In genomic region chr5:177402271-177403043, GRCh38 we compare ENCODE assay signal across 6 cellular contexts. TPM values are rescaled to one million over a fixed set of nuclear protein-coding genes. Genes with fewer than 3 reads are reported as not detected.
DNase-seq lines count a peak whose midpoint lies in the region; ATAC-seq, FAIRE-seq and TF ChIP-seq lines count a peak whose summit lies in the region.

No MANE protein-coding gene starts in this region.

- intact Hi-C loops in ascending aorta (cut with DNase I), result no loop called here

- FAIRE-seq in GM18507 (lab: Jason Lieb, UNC), result peak; percentile 90

- ATAC-seq in GM19455 (IDR thresholded peaks at IDR 0.05; ENCODE audit: unreplicated experiment), result no peak
- no peak for ATAC-seq in GM21423 (IDR thresholded peaks at IDR 0.05; ENCODE audit: unreplicated experiment)

- peaks cover 9% of the 10 kb centered on the region; the same call in 1 of the 2 replicates for H3K9me3 ChIP-seq in NT2/D1 (ENCODE audit: insufficient read depth, low read length)
- H3K9me3 ChIP-seq in ascending aorta, result no peaks in the 10 kb centered on the region
- H3K9me3 ChIP-seq in mucosa of rectum (ENCODE audit: control insufficient read depth in 2 of 2, low read length in 2 of 2), result no peaks in the 10 kb centered on the region

- H3K4me3 ChIP-seq in NT2/D1 (ENCODE audit: insufficient read length, low read depth) (peak overlapping the region; percentile 61), ascending aorta (peak overlapping the region; percentile 52 to 85), mucosa of rectum (ENCODE audit: low read length in 2 of 2) (peak overlapping the region; percentile 70 to 74)

- peaks cover 16% of the 10 kb centered on the region for H3K4me1 ChIP-seq in NT2/D1 (ENCODE audit: insufficient read depth, insufficient read length)
- peaks cover 17 to 24% of the 10 kb centered on the region in 2 donors for H3K4me1 ChIP-seq in ascending aorta
- H3K4me1 ChIP-seq in mucosa of rectum (ENCODE audit: control insufficient read depth in 2 of 2, insufficient read depth in 2 of 2, low read length in 2 of 2), result peaks cover 45% of the 10 kb centered on the region in 2 donors

- H3K27ac ChIP-seq in ascending aorta, result no peak overlapping the region
- H3K27ac ChIP-seq in mucosa of rectum (ENCODE audit: low read depth in 2 of 2, low read length in 2 of 2), result peak overlapping the region; percentile 70 to 76

- H3K36me3 ChIP-seq in NT2/D1 (ENCODE audit: insufficient read depth, insufficient read length, low read length), result no peaks in the 10 kb centered on the region
- H3K36me3 ChIP-seq in ascending aorta, result no peaks in the 10 kb centered on the region
- no peaks in the 10 kb centered on the region for H3K36me3 ChIP-seq in mucosa of rectum (ENCODE audit: control insufficient read depth in 2 of 2, insufficient read depth in 2 of 2, low read length in 2 of 2)

- peak in 1 of 3 experiments; percentile 36 for TF ChIP-seq CTCF in ascending aorta (IDR thresholded peaks at IDR 0.05)

- H3K9ac ChIP-seq in NT2/D1 (ENCODE audit: insufficient read length, low read depth) (peak overlapping the region; percentile 86), mucosa of rectum (ENCODE audit: low read depth in 1 of 2, low read length in 2 of 2) (peak overlapping the region; percentile 14 to 80)

- H3K27me3 ChIP-seq in NT2/D1 (ENCODE audit: insufficient read depth, insufficient read length) (peaks cover 75% of the 10 kb centered on the region), ascending aorta (peaks cover 41% of the 10 kb centered on the region), mucosa of rectum (ENCODE audit: control insufficient read depth in 2 of 2, insufficient read depth in 2 of 2, low read length in 2 of 2) (peaks cover 3 to 9% of the 10 kb centered on the region in 2 donors)

- no peak for DNase-seq in GM18507 (ENCODE audit: extremely low spot score, insufficient read length, low read depth)
- peak; percentile 68 for DNase-seq in NT2/D1 (ENCODE audit: low read depth, low spot score)
- DNase-seq in ascending aorta (ENCODE audit: low spot score in 2 of 2), result no peak

RNA-seq across cellular contexts. Expression of gene PFN3, which starts 2.0 kb away (rescaled TPM):
- not detected for total RNA-seq in ascending aorta

RNA-seq across cellular contexts. Expression of gene F12, which starts 6.9 kb away (rescaled TPM):
- total RNA-seq in ascending aorta, result not detected

RNA-seq across cellular contexts. Expression of gene SLC34A1, which starts 18.2 kb away (rescaled TPM):
- not detected for total RNA-seq in ascending aorta

RNA-seq across cellular contexts. Expression of gene GRK6, which starts 24.0 kb away (rescaled TPM):
- 20.6 TPM for total RNA-seq in ascending aorta

RNA-seq across cellular contexts. Expression of gene PRR7, which starts 44.2 kb away (rescaled TPM):
- 18.1 TPM for total RNA-seq in ascending aorta

Comparison
In these comparisons a context has a peak if more than half of its experiments do, and no peak if none do; other contexts are left out.
1. H3K27ac ChIP-seq: peak in mucosa of rectum (2 of 2); none in ascending aorta (0 of 2).
2. Peak in every context shown above with its lines, with median percentiles within 50 percentile points of each other: H3K4me3 ChIP-seq.